ENCODE assay signal across 15 cellular contexts in the genomic region with DNA sequence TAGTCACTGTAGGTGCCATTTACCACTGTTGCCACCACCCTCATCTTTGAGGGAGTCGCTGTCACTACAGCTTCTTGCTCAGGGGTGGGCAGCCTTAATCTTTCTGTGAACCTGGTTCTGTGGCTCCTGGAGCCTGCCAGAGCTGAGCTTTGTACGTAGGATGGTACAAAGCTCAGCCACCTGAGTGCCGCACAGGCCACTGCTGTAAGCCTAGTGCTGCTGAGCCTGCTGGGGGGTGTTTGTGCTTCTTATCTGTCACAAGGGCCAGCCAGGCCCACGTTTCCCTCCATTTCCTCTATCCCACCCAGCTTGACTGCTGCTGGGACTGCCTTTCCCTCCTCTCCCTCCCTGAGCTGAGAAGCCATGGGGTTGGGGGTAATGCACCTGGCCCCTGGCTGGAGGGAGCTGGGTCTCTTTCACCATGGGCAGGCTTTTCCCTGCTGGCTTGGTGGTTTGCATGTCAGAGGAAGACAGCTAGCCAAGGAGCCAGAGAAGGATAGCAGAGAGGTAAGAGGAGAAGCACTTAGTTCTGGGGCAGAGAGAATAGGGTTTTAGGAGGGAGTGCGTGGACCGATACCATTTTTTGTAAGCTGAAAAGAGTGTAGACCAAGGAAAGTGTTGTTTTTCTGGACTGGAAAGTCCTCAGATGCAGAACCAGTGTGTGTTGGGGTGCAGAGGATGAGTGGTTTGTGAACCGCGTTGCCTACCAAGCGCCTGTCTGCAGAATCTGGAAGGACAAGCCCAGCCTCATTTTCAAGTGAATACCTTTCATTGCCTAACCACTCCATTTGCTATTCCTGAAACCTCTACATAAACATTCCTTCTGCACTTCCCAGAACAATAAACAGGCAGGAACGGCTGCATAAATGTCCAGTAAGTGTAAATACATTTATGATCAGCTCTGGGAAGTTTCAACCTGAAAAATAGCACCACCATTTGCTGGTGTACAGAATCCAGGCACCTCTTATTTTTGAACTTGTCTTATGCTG. TPM values are rescaled to one million over a fixed set of nuclear protein-coding genes. Genes with fewer than 3 reads are reported as not detected.
DNase-seq lines count a peak whose midpoint lies in the region; ATAC-seq and TF ChIP-seq lines count a peak whose summit lies in the region.
"Had no signal": no experiment of that assay in that cellular context is flagged by ENCODE, and none has a peak within 500 bp of the region (broad histone marks: within the 10 kb centered on the region; RNA-seq: fewer than 3 reads in every experiment).

No MANE protein-coding gene starts in this region.

- H3K27me3 ChIP-seq in GM23338 (ENCODE audit: insufficient read depth) (no peaks in the 10 kb centered on the region), neural progenitor cell (no peaks in the 10 kb centered on the region), A673 (replicated peaks; ENCODE audit: insufficient read depth, low read depth, low read length, poor library complexity) (no peaks in the 10 kb centered on the region)
- H3K27me3 ChIP-seq: gastroesophageal sphincter had no signal

- H3K79me2 ChIP-seq in GM23338 (replicated peaks; ENCODE audit: insufficient read depth) = no peaks in the 10 kb centered on the region
- no peaks in the 10 kb centered on the region for H3K79me2 ChIP-seq in neural progenitor cell (ENCODE audit: low read depth)

- no peak for TF ChIP-seq CTCF in C4-2B (conservative IDR thresholded peaks at IDR 0.05)
- no peak for TF ChIP-seq CTCF in GM23338 (conservative IDR thresholded peaks at IDR 0.05; ENCODE audit: low read depth in 2 of 2)
- no peak for TF ChIP-seq CTCF in astrocyte of the spinal cord (IDR thresholded peaks at IDR 0.05; ENCODE audit: low read depth, low read length)
- TF ChIP-seq CTCF in neural progenitor cell (IDR thresholded peaks at IDR 0.05) = no peak
- TF ChIP-seq CTCF in A673 (conservative IDR thresholded peaks at IDR 0.05; ENCODE audit: low read depth, low read length) = no peak
- no peak for TF ChIP-seq CTCF in Calu3 (IDR thresholded peaks at IDR 0.05; ENCODE audit: unreplicated experiment)

- CTCF ChIA-PET in A673 (lab: Charles Lee) = no interaction called here
- CTCF ChIA-PET in Calu3 (lab: Charles Lee) = no interaction called here

- H3K9ac ChIP-seq in neural progenitor cell = no peak overlapping the region

- DNase-seq in GM23338 (ENCODE audit: low spot score) = no peak
- DNase-seq in astrocyte of the spinal cord (ENCODE audit: low read depth, low spot score) = peak; percentile 14
- no peak for DNase-seq in neural progenitor cell (ENCODE audit: low spot score)
- DNase-seq in A673 (ENCODE audit: low spot score) = no peak
- no peak for DNase-seq in Calu3
- DNase-seq: activated naive CD4-positive, alpha-beta T cell treated with Interleukin-2 at 50 U/mL for 16 hours; activated T-cell treated with anti-CD3 and anti-CD28 coated beads for 4 hours; aorta; cortex of kidney; naive thymus-derived CD8-positive, alpha-beta T cell had no signal

- H2AFZ ChIP-seq in GM23338 (peak overlapping the region; percentile 96), neural progenitor cell (replicated peaks) (peak overlapping the region; percentile 30)

- H3K36me3 Mint-ChIP-seq in GM23338 (ENCODE audit: low read depth) = no peaks in the 10 kb centered on the region
- H3K36me3 Mint-ChIP-seq in neural progenitor cell = no peaks in the 10 kb centered on the region
- H3K36me3 Mint-ChIP-seq in Calu3 (ENCODE audit: insufficient read depth, unreplicated experiment) = no peaks in the 10 kb centered on the region
- H3K36me3 Mint-ChIP-seq: naive thymus-derived CD8-positive, alpha-beta T cell had no signal

- H3F3A ChIP-seq in GM23338 (replicated peaks; ENCODE audit: low read depth) = no peaks in the 10 kb centered on the region
- H3F3A ChIP-seq in neural progenitor cell (ENCODE audit: low read depth) = no peaks in the 10 kb centered on the region

- H3K9me3 Mint-ChIP-seq in GM23338 (no peaks in the 10 kb centered on the region), neural progenitor cell (no peaks in the 10 kb centered on the region), Calu3 (ENCODE audit: low read depth, unreplicated experiment) (no peaks in the 10 kb centered on the region)
- H3K9me3 Mint-ChIP-seq: naive thymus-derived CD8-positive, alpha-beta T cell; stimulated activated naive CD8-positive, alpha-beta T cell treated with anti-CD3 and anti-CD28 coated beads, Interleukin-15, Interleukin-2, amounts not matched to agents 100 ng/mL and 50 ng/mL, for 24 hours had no signal

- H3K4me2 ChIP-seq in GM23338 (no peak overlapping the region), neural progenitor cell (no peak overlapping the region)

- H3K27ac ChIP-seq in C4-2B = peak overlapping the region; percentile 11; the same call in 1 of the 2 replicates
- no peak overlapping the region for H3K27ac ChIP-seq in GM23338 (ENCODE audit: low read depth)
- H3K27ac ChIP-seq in neural progenitor cell = no peak overlapping the region
- H3K27ac ChIP-seq in A673 (ENCODE audit: low read depth, low read length, poor library complexity, severe bottlenecking) = no peak overlapping the region
- H3K27ac ChIP-seq: gastroesophageal sphincter had no signal

- no peaks in the 10 kb centered on the region for H4K20me1 ChIP-seq in GM23338 (replicated peaks; ENCODE audit: insufficient read depth)
- no peaks in the 10 kb centered on the region for H4K20me1 ChIP-seq in neural progenitor cell (ENCODE audit: low read depth)

- H3K4me1 Mint-ChIP-seq in GM23338 = peaks cover 24% of the 10 kb centered on the region
- peaks cover 18% of the 10 kb centered on the region for H3K4me1 Mint-ChIP-seq in neural progenitor cell
- peaks cover 35% of the 10 kb centered on the region for H3K4me1 Mint-ChIP-seq in Calu3 (ENCODE audit: low read depth, unreplicated experiment)
- H3K4me1 Mint-ChIP-seq: naive thymus-derived CD8-positive, alpha-beta T cell had no signal

- BruUV-seq in A673 (replicated peaks; lab: Mats Ljungman, UMichigan) = no TSS peak
- BruUV-seq in Calu3 (replicated peaks; lab: Mats Ljungman, UMichigan) = no TSS peak

- H3K4me1 ChIP-seq in GM23338 (ENCODE audit: insufficient read depth) (0 out of 2 replicates have a peak, but pooled peaks cover 7% of the 10 kb centered on the region), neural progenitor cell (peaks cover 19% of the 10 kb centered on the region), A673 (ENCODE audit: insufficient read depth, low read length, poor library complexity, severe bottlenecking) (no peaks in the 10 kb centered on the region)

- H3K9me3 ChIP-seq in neural progenitor cell (ENCODE audit: low read depth) = no peaks in the 10 kb centered on the region
- no peaks in the 10 kb centered on the region for H3K9me3 ChIP-seq in A673 (ENCODE audit: low read depth, low read length, poor library complexity, severe bottlenecking)
- H3K9me3 ChIP-seq: gastroesophageal sphincter had no signal

- intact Hi-C loops in A673 (cut with micrococcal nuclease; ENCODE audit: unreplicated experiment) (no loop called here), Calu3 (cut with micrococcal nuclease; ENCODE audit: unreplicated experiment) (no loop called here)

- no peak overlapping the region for H3K4me3 ChIP-seq in GM23338
- H3K4me3 ChIP-seq in astrocyte of the spinal cord (ENCODE audit: low read depth, low read length) = no peak overlapping the region
- H3K4me3 ChIP-seq in neural progenitor cell = no peak overlapping the region
- no peak overlapping the region for H3K4me3 ChIP-seq in A673 (ENCODE audit: low read depth, low read length, poor library complexity, severe bottlenecking)
- H3K4me3 ChIP-seq: gastroesophageal sphincter, GM12878 had no signal

- H3K27ac Mint-ChIP-seq in GM23338 (no peak overlapping the region), neural progenitor cell (no peak overlapping the region), Calu3 (ENCODE audit: unreplicated experiment) (no peak overlapping the region)
- H3K27ac Mint-ChIP-seq: stimulated activated naive CD8-positive, alpha-beta T cell treated with anti-CD3 and anti-CD28 coated beads, Interleukin-15, Interleukin-2, amounts not matched to agents 100 ng/mL and 50 ng/mL, for 24 hours had no signal

- no peaks in the 10 kb centered on the region for H3K27me3 Mint-ChIP-seq in GM23338 (ENCODE audit: insufficient read depth, low read depth, poor library complexity)
- peaks cover 5% of the 10 kb centered on the region for H3K27me3 Mint-ChIP-seq in neural progenitor cell (ENCODE audit: insufficient read depth, low read depth)
- no peaks in the 10 kb centered on the region for H3K27me3 Mint-ChIP-seq in Calu3 (ENCODE audit: unreplicated experiment)

- POLR2A ChIA-PET in A673 (lab: Charles Lee; ENCODE audit: low non-redundant PET) = no interaction called here

- ATAC-seq in GM23338 = peak; percentile 75
- ATAC-seq in GM21447 (IDR thresholded peaks at IDR 0.05; ENCODE audit: unreplicated experiment) = no peak
- ATAC-seq: gastroesophageal sphincter; GM12878; naive thymus-derived CD8-positive, alpha-beta T cell had no signal

- H3K36me3 ChIP-seq in GM23338 (ENCODE audit: insufficient read depth) (no peaks in the 10 kb centered on the region), neural progenitor cell (no peaks in the 10 kb centered on the region), A673 (ENCODE audit: insufficient read depth, low read length, poor library complexity, severe bottlenecking) (no peaks in the 10 kb centered on the region)
- H3K36me3 ChIP-seq: gastroesophageal sphincter had no signal

- H3K9me2 ChIP-seq in GM23338 (ENCODE audit: insufficient read depth) = no peaks in the 10 kb centered on the region

- in situ Hi-C loops in astrocyte of the spinal cord (cut with HindIII; ENCODE audit: low sequenced_read_pairs) = no loop called here

- H3K4me3 Mint-ChIP-seq in GM23338 = no peak overlapping the region
- no peak overlapping the region for H3K4me3 Mint-ChIP-seq in neural progenitor cell
- no peak overlapping the region for H3K4me3 Mint-ChIP-seq in Calu3 (ENCODE audit: low read depth, unreplicated experiment)
- H3K4me3 Mint-ChIP-seq: naive thymus-derived CD8-positive, alpha-beta T cell; stimulated activated naive CD8-positive, alpha-beta T cell treated with anti-CD3 and anti-CD28 coated beads, Interleukin-15, Interleukin-2, amounts not matched to agents 100 ng/mL and 50 ng/mL, for 24 hours had no signal

TF ChIP-seq in GM23338, 12 proteins besides CTCF, POLR2A, EP300 and RAD21 (continues in another document):
- TF ChIP-seq EZH2 (IDR thresholded peaks at IDR 0.05; ENCODE audit: low read depth, unreplicated experiment) (no peak), CREB1 (CRISPR knock-in tag; IDR thresholded peaks at IDR 0.05; ENCODE audit: low read depth) (no peak), POLR2AphosphoS5 (IDR thresholded peaks at IDR 0.05; ENCODE audit: low read depth) (no peak), NANOG (IDR thresholded peaks at IDR 0.05; ENCODE audit: borderline replicate concordance) (no peak), ZNF114 (CRISPR knock-in tag; IDR thresholded peaks at IDR 0.05) (no peak)

RNA-seq across cellular contexts. Expression of gene FHL2, which starts 45.1 kb away (rescaled TPM):
- 30.9 and 35.7 TPM in 2 replicates for total RNA-seq in GM23338 (2014; rRNA removed; shearing (Covaris generic))
- polyA plus RNA-seq in GM23338 (2016; fragmentation: Nextera tagmentation; extraction: Ambion mirVana) = 27.2 and 29.0 TPM in 2 replicates
- total RNA-seq in neural progenitor cell (ENCODE audit: low replicate concordance) = 17.8 and 20.7 TPM in 2 replicates
- 3.2 and 4.7 TPM in 2 replicates for total RNA-seq in A673 (2021)
- 51.9 and 67.4 TPM in 2 replicates for total RNA-seq in Calu3 (2022)
- total RNA-seq: naive thymus-derived CD8-positive, alpha-beta T cell had no signal
